In genomic region chr11:65501005-65501529, GRCh38 we compare ENCODE assay signal across 9 cellular contexts. TPM values are rescaled to one million over a fixed set of nuclear protein-coding genes. Genes with fewer than 3 reads are reported as not detected.
A peak's percentile ranks its signal among the peaks of the same experiment; 100 is the strongest.
DNase-seq lines count a peak whose midpoint lies in the region; ATAC-seq, FAIRE-seq and TF ChIP-seq lines count a peak whose summit lies in the region.
"Had no signal": no experiment of that assay in that cellular context is flagged by ENCODE, and none has a peak within 500 bp of the region (broad histone marks: within the 10 kb centered on the region; RNA-seq: fewer than 3 reads in every experiment).

No MANE protein-coding gene starts in this region.

- peaks cover 43% of the 10 kb centered on the region for H3K4me1 Mint-ChIP-seq in stimulated activated memory B cell treated with anti-CD40 and anti-IgM and Interleukin-4, amounts not matched to agents 10 μg/mL and 1 μg/mL and 100 μg/mL, for 72 hours

- H3K4me2 ChIP-seq in OCI-LY1 (ENCODE audit: low read length), result peak overlapping the region; percentile 95
- peak overlapping the region; percentile 28 for H3K4me2 ChIP-seq in trophoblast cell (ENCODE audit: low read length)

- H4K91ac ChIP-seq in trophoblast cell (ENCODE audit: low read depth, low read length), result no peak overlapping the region

- H3K79me2 ChIP-seq in OCI-LY1 (ENCODE audit: insufficient read depth, low read length), result peaks cover 62% of the 10 kb centered on the region
- peaks cover 37% of the 10 kb centered on the region for H3K79me2 ChIP-seq in trophoblast cell (ENCODE audit: control insufficient read depth, insufficient read depth, low read length, poor library complexity)

- no peak overlapping the region for H3K14ac ChIP-seq in trophoblast cell (ENCODE audit: low read length)

- no peaks in the 10 kb centered on the region for H4K20me1 ChIP-seq in OCI-LY1 (ENCODE audit: insufficient read depth, low read length)

- H2BK120ac ChIP-seq in trophoblast cell (ENCODE audit: insufficient read depth, low read length, poor library complexity), result no peak overlapping the region

- peaks cover 60% of the 10 kb centered on the region for H3K4me1 ChIP-seq in OCI-LY1 (ENCODE audit: insufficient read depth, low read length, severe bottlenecking)
- H3K4me1 ChIP-seq in trophoblast cell (ENCODE audit: control insufficient read depth in 1 of 2, insufficient read depth in 2 of 2, low read length in 2 of 2), result peaks cover 5 to 17% of the 10 kb centered on the region in 2 experiments

- H3K36me3 ChIP-seq in OCI-LY1 (ENCODE audit: insufficient read depth, low read length) (peaks cover 71% of the 10 kb centered on the region), trophoblast cell (ENCODE audit: control insufficient read depth in 1 of 2, insufficient read depth in 2 of 2, low read length in 2 of 2) (peaks cover 10 to 32% of the 10 kb centered on the region in 2 experiments)

- no peak overlapping the region for H2AK5ac ChIP-seq in trophoblast cell (ENCODE audit: low read length)

- DNase-seq in EH (ENCODE audit: low read depth) (peak; percentile 56), epithelial cell of prostate (ENCODE audit: low read depth, low spot score) (no peak), trophoblast cell (peak in 1 of 2 donors; percentile 21), NCI-H1436 treated with DMSO at 0.1 percent for 48 hours (lab: John Stamatoyannopoulos, UW) (no peak), GM19239 (ENCODE audit: insufficient read length, low spot score) (no peak)
- DNase-seq: activated B cell treated with CpG ODN at 0.5 μM for 24 hours had no signal

- H4K8ac ChIP-seq in trophoblast cell (ENCODE audit: low read depth, low read length), result no peak overlapping the region

- FAIRE-seq in GM19239 (lab: Jason Lieb, UNC), result no peak

- no peak overlapping the region for H4K12ac ChIP-seq in trophoblast cell (ENCODE audit: low read depth, low read length)

- no peaks in the 10 kb centered on the region for H3K27me3 ChIP-seq in OCI-LY1 (ENCODE audit: insufficient read depth, low read length)
- no peaks in the 10 kb centered on the region for H3K27me3 ChIP-seq in trophoblast cell (ENCODE audit: insufficient read depth, low read length)

- H3K36me3 Mint-ChIP-seq in stimulated activated memory B cell treated with anti-CD40 and anti-IgM and Interleukin-4, amounts not matched to agents 10 μg/mL and 1 μg/mL and 100 μg/mL, for 72 hours, result peaks cover 7% of the 10 kb centered on the region

- peak overlapping the region; percentile 99 for H3K9ac ChIP-seq in OCI-LY1 (ENCODE audit: low read length)
- peak overlapping the region; percentile 94 for H3K9ac ChIP-seq in trophoblast cell (ENCODE audit: low read length)

- H3K9me3 ChIP-seq in OCI-LY1 (ENCODE audit: low read length) (no peaks in the 10 kb centered on the region), trophoblast cell (ENCODE audit: insufficient read depth, low read depth, low read length) (no peaks in the 10 kb centered on the region)

- no peak overlapping the region for H3K18ac ChIP-seq in trophoblast cell (ENCODE audit: low read length)

- peaks cover 27% of the 10 kb centered on the region for H3K79me1 ChIP-seq in trophoblast cell (ENCODE audit: low read length)

- no peaks in the 10 kb centered on the region for H3K27me3 Mint-ChIP-seq in stimulated activated memory B cell treated with anti-CD40 and anti-IgM and Interleukin-4, amounts not matched to agents 10 μg/mL and 1 μg/mL and 100 μg/mL, for 72 hours
- H3K27me3 Mint-ChIP-seq: activated B cell treated with CpG ODN at 0.5 μM for 24 hours had no signal

- WGBS in trophoblast cell (ENCODE audit: extremely low coverage, insufficient coverage, insufficient read length), result no CpG with 5 or more reads among the region's 4 CpGs

- H3K9me3 Mint-ChIP-seq in stimulated activated memory B cell treated with anti-CD40 and anti-IgM and Interleukin-4, amounts not matched to agents 10 μg/mL and 1 μg/mL and 100 μg/mL, for 72 hours, result no peaks in the 10 kb centered on the region
- H3K9me3 Mint-ChIP-seq: activated B cell treated with CpG ODN at 0.5 μM for 24 hours had no signal

- H2AFZ ChIP-seq in OCI-LY1 (ENCODE audit: low read length) (no peak overlapping the region), trophoblast cell (ENCODE audit: insufficient read depth, low read length, poor library complexity) (no peak overlapping the region)

- TF ChIP-seq CTCF in OCI-LY1 (IDR thresholded peaks at IDR 0.05; ENCODE audit: low read length), result no peak

- no peaks in the 10 kb centered on the region for H3K9me2 ChIP-seq in OCI-LY1 (ENCODE audit: low read depth, low read length)

- H3K27ac ChIP-seq in OCI-LY1 (ENCODE audit: low read depth, low read length, poor library complexity, severe bottlenecking) (peak overlapping the region; percentile 99), epithelial cell of prostate (peak overlapping the region; percentile 100), trophoblast cell (ENCODE audit: low read depth, low read length) (peak overlapping the region; percentile 59)

- no peak overlapping the region for H3K23ac ChIP-seq in trophoblast cell (ENCODE audit: low read length)

- H2BK12ac ChIP-seq in trophoblast cell (ENCODE audit: low read length), result no peak overlapping the region

- H2BK5ac ChIP-seq in trophoblast cell (ENCODE audit: low read depth, low read length, poor library complexity), result no peak overlapping the region

- no peak overlapping the region for H3K27ac Mint-ChIP-seq in stimulated activated memory B cell treated with anti-CD40 and anti-IgM and Interleukin-4, amounts not matched to agents 10 μg/mL and 1 μg/mL and 100 μg/mL, for 72 hours
- H3K27ac Mint-ChIP-seq: activated B cell treated with CpG ODN at 0.5 μM for 24 hours had no signal

- H3K4ac ChIP-seq in trophoblast cell (ENCODE audit: low read depth, low read length), result peak overlapping the region; percentile 95

- H3K4me3 Mint-ChIP-seq in stimulated activated memory B cell treated with anti-CD40 and anti-IgM and Interleukin-4, amounts not matched to agents 10 μg/mL and 1 μg/mL and 100 μg/mL, for 72 hours, result no peak overlapping the region
- H3K4me3 Mint-ChIP-seq: activated B cell treated with CpG ODN at 0.5 μM for 24 hours had no signal

- H3K4me3 ChIP-seq in OCI-LY1 (ENCODE audit: low read depth, low read length, poor library complexity, severe bottlenecking), result peak overlapping the region; percentile 77
- peak overlapping the region; percentile 76 for H3K4me3 ChIP-seq in trophoblast cell (ENCODE audit: low read depth, low read length)

- peaks cover 70% of the 10 kb centered on the region for H3F3A ChIP-seq in OCI-LY1 (ENCODE audit: insufficient read depth, low read length)

- ATAC-seq in stimulated activated memory B cell treated with anti-CD40 and anti-IgM and Interleukin-4, amounts not matched to agents 10 μg/mL and 1 μg/mL and 100 μg/mL, for 72 hours, result no peak
- no peak for ATAC-seq in HG02938 (IDR thresholded peaks at IDR 0.05; ENCODE audit: unreplicated experiment)

RNA-seq across cellular contexts. Expression of gene MALAT1, which starts 2.2 kb away (rescaled TPM):
- 597 and 615 TPM in 2 replicates for polyA plus RNA-seq in trophoblast cell (2013)

RNA-seq across cellular contexts. Expression of gene SCYL1, which starts 23.8 kb away (rescaled TPM):
- 117 and 118 TPM in 2 replicates for polyA plus RNA-seq in trophoblast cell (2013)

RNA-seq across cellular contexts. Expression of gene LTBP3, which starts 57.1 kb away (rescaled TPM):
- 36.2 and 40.2 TPM in 2 replicates for polyA plus RNA-seq in trophoblast cell (2013)
